Comparison of ENCODE assay signal across 8 cellular contexts in genomic region chr17:83053779-83054451, GRCh38. TPM values are rescaled to one million over a fixed set of nuclear protein-coding genes. Genes with fewer than 3 reads are reported as not detected.
DNase-seq lines count a peak whose midpoint lies in the region; ATAC-seq, FAIRE-seq and TF ChIP-seq lines count a peak whose summit lies in the region.

No MANE protein-coding gene starts in this region.

- POLR2A ChIA-PET in GM12878 (lab: Charles Lee), result no interaction called here

- H4K20me1 ChIP-seq in GM12878 (ENCODE audit: control insufficient read depth, insufficient read depth), result no peaks in the 10 kb centered on the region

- H3K9me3 ChIP-seq in GM12878 (replicated peaks; ENCODE audit: control insufficient read depth, insufficient read depth, low read length) (no peaks in the 10 kb centered on the region), mucosa of descending colon (no peaks in the 10 kb centered on the region)

- no peak for TF ChIP-seq EP300 in GM12878 (IDR thresholded peaks at IDR 0.05; ENCODE audit: borderline replicate concordance in 1 of 2, control insufficient read depth in 1 of 2, low read depth in 2 of 2, low read length in 2 of 2)

- H3K27ac ChIP-seq in GM12878 (ENCODE audit: control insufficient read depth, insufficient read depth), result no peak overlapping the region
- peak overlapping the region; percentile 54 for H3K27ac ChIP-seq in urinary bladder (ENCODE audit: low read depth)

- no peaks in the 10 kb centered on the region; the same call in none of the 2 replicates for H3K4me1 ChIP-seq in GM12878 (ENCODE audit: control insufficient read depth, insufficient read depth, low read length)
- peaks cover 4% of the 10 kb centered on the region for H3K4me1 ChIP-seq in mucosa of descending colon (ENCODE audit: low read depth)
- H3K4me1 ChIP-seq in urinary bladder (ENCODE audit: insufficient read depth), result peaks cover 2% of the 10 kb centered on the region

- TF ChIP-seq POLR2A in GM12878 (IDR thresholded peaks at IDR 0.05; ENCODE audit: low read depth, low read length), result no peak

- in situ Hi-C loops in GM12878 (cut with MboI), result no loop called here

- no peak overlapping the region for H3K4me3 ChIP-seq in GM12878
- no peak overlapping the region for H3K4me3 ChIP-seq in mucosa of descending colon
- no peak overlapping the region for H3K4me3 ChIP-seq in urinary bladder (ENCODE audit: low read depth, low read length)

- RAD21 ChIA-PET in GM12878 (lab: Charles Lee; ENCODE audit: unreplicated experiment), result no interaction called here

- no peak for FAIRE-seq in GM12878 (lab: Jason Lieb, UNC)

- H3K36me3 ChIP-seq in GM12878 (ENCODE audit: control insufficient read depth in 2 of 2, insufficient read depth in 2 of 2, low read length in 1 of 2) (no peaks in the 10 kb centered on the region), mucosa of descending colon (ENCODE audit: low read depth) (no peaks in the 10 kb centered on the region), urinary bladder (ENCODE audit: insufficient read depth) (no peaks in the 10 kb centered on the region)

- no peak overlapping the region; the same call in 1 of the 2 replicates for H2AFZ ChIP-seq in GM12878 (ENCODE audit: control insufficient read depth, low read depth, low read length)

- no peaks in the 10 kb centered on the region for H3K79me2 ChIP-seq in GM12878 (ENCODE audit: control insufficient read depth, insufficient read depth, low read length)

- no peak for TF ChIP-seq CTCF in GM12878 (IDR thresholded peaks at IDR 0.05 in 2 of 3, conservative IDR thresholded peaks at IDR 0.05 in 1 of 3; ENCODE audit: control insufficient read depth in 2 of 3, extremely low read depth in 1 of 3, insufficient read depth in 1 of 3, low read depth in 3 of 3, low read length in 3 of 3)
- no peak for TF ChIP-seq CTCF in mucosa of descending colon (IDR thresholded peaks at IDR 0.05)

- ATAC-seq in GM12878 (no peak), mucosa of descending colon (no peak), GM18858 (IDR thresholded peaks at IDR 0.05; ENCODE audit: unreplicated experiment) (no peak), GM18907 (IDR thresholded peaks at IDR 0.05; ENCODE audit: unreplicated experiment) (no peak)

- 36% methylated on average over 13 of the region's 13 CpGs for WGBS in GM12878 (ENCODE audit: insufficient coverage, insufficient replicate concordance, low lambda C conversion rate, missing lambda C conversion rate)
- 79% methylated on average over 13 of the region's 13 CpGs for WGBS in urinary bladder

- no peak for TF ChIP-seq RAD21 in GM12878 (IDR thresholded peaks at IDR 0.05; ENCODE audit: insufficient read depth, low read depth, low read length)

- H3K27me3 ChIP-seq in GM12878 (replicated peaks in 1 of 2; ENCODE audit: control insufficient read depth in 2 of 2, insufficient read depth in 2 of 2, low read length in 1 of 2), result no peaks in the 10 kb centered on the region

- H3K9ac ChIP-seq in GM12878 (ENCODE audit: control insufficient read depth, insufficient read depth, low read length), result no peak overlapping the region

- BruUV-seq in GM12878 (replicated peaks; lab: Mats Ljungman, UMichigan), result no TSS peak

- no peak overlapping the region for H3K4me2 ChIP-seq in GM12878 (ENCODE audit: control insufficient read depth, insufficient read depth)

- CTCF ChIA-PET in GM12878 (lab: Yijun Ruan, JAX), result interaction anchor here (0.6 kb wide), 1 partner anchor 219 kb away, joined by 3 read pairs; no protein-coding TSS in a partner anchor

- intact Hi-C loops in GM12878 (cut with micrococcal nuclease; ENCODE audit: unreplicated experiment) (no loop called here), mucosa of descending colon (cut with DNase I, micrococcal nuclease) (no loop called here)

- SMC1A ChIA-PET in GM12878 (lab: Charles Lee; ENCODE audit: uncharacterized antibody, unreplicated experiment), result no interaction called here

- DNase-seq in activated gamma-delta T cell treated with Interleukin-2 at 50 U/mL for 16 hours, result peak; percentile 34
- no peak for DNase-seq in activated gamma-delta T cell (lab: John Stamatoyannopoulos, UW)
- no peak for DNase-seq in GM12878 (ENCODE audit: low read depth, low spot score)
- peak in 2 of 3 donors; percentile 38 to 48 for DNase-seq in mucosa of descending colon
- DNase-seq in NCI-H446 (lab: John Stamatoyannopoulos, UW), result no peak

TF ChIP-seq in GM12878, 131 proteins besides CTCF, POLR2A, EP300 and RAD21 (continues in another document):
- TF ChIP-seq DPF2 (IDR thresholded peaks at IDR 0.05), result no peak
- no peak for TF ChIP-seq NFIC (IDR thresholded peaks at IDR 0.05; ENCODE audit: low read depth, low read length)
- no peak for TF ChIP-seq SREBF1 (IDR thresholded peaks at IDR 0.05; ENCODE audit: low read length)
- no peak for TF ChIP-seq MYC (IDR thresholded peaks at IDR 0.05; ENCODE audit: insufficient read depth, insufficient read length, insufficient replicate concordance, low read length, severe bottlenecking)
- TF ChIP-seq BRCA1 (IDR thresholded peaks at IDR 0.05; ENCODE audit: low read depth, low read length), result no peak
- 0 out of 2 replicates have a peak, but pooled peaks have one; percentile 22 for TF ChIP-seq NR2F1 (conservative IDR thresholded peaks at IDR 0.05)
- TF ChIP-seq ETV6 (conservative IDR thresholded peaks at IDR 0.05 in 1 of 2, IDR thresholded peaks at IDR 0.05 in 1 of 2; ENCODE audit: borderline replicate concordance in 1 of 2, low read depth in 1 of 2), result no peak
- no peak for TF ChIP-seq IKZF2 (IDR thresholded peaks at IDR 0.05)
- TF ChIP-seq SRF (IDR thresholded peaks at IDR 0.05; ENCODE audit: low read depth in 2 of 2, low read length in 2 of 2), result no peak
- peak; percentile 33 for TF ChIP-seq USF1 (IDR thresholded peaks at IDR 0.05; ENCODE audit: borderline replicate concordance, extremely low read length, insufficient read depth, low read depth, low read length)
- TF ChIP-seq MEF2B (IDR thresholded peaks at IDR 0.05; ENCODE audit: partially characterized antibody, poor library complexity, severe bottlenecking), result no peak
- TF ChIP-seq NR2C2 (IDR thresholded peaks at IDR 0.05; ENCODE audit: borderline replicate concordance, control insufficient read depth, insufficient read length, low read depth), result no peak
- TF ChIP-seq RELB (IDR thresholded peaks at IDR 0.05; ENCODE audit: low read depth), result no peak
- TF ChIP-seq SPI1 (IDR thresholded peaks at IDR 0.05; ENCODE audit: borderline replicate concordance, insufficient read depth, low read depth, low read length), result peak; percentile 71; the same call in 1 of the 2 replicates
- peak; percentile 45; the same call in 1 of the 2 replicates for TF ChIP-seq CREB1 (IDR thresholded peaks at IDR 0.05; ENCODE audit: low read depth)

RNA-seq across cellular contexts. Expression of gene METRNL, which starts 25.5 kb away (rescaled TPM):
- 0.58 and 0.81 TPM in 2 replicates for total RNA-seq in GM12878 (2013; cell fraction: nucleolus; rRNA removed)
- total RNA-seq in GM12878 (2014; rRNA removed), result 2.5 and 3.7 TPM in 2 replicates
- total RNA-seq in GM12878 (2014; rRNA removed; fragmentation: Illumina TruSeq; extraction: Trizol), result 0.69 and 0.72 TPM in 2 replicates
- 3.5 TPM in 2 replicates for total RNA-seq in GM12878 (2021)
- polyA plus RNA-seq in GM12878 (2011; ENCODE audit: low read depth), result 0.91 TPM
- polyA plus RNA-seq in GM12878 (2011; rRNA removed), result 0.19 and 0.20 TPM in 2 replicates
- polyA plus RNA-seq in GM12878 (2011; cell fraction: cytosol; rRNA removed), result 1.5 and 2.0 TPM in 2 replicates
- polyA plus RNA-seq in GM12878 (2011; cell fraction: nucleus; rRNA removed), result 1.3 and 1.4 TPM in 2 replicates
- 3.2 and 3.4 TPM in 2 replicates for polyA plus RNA-seq in GM12878 (2012)
- 0.25 TPM in 1 of 2 replicates, not detected in the other for polyA plus RNA-seq in GM12878 (2014; fragmentation: Illumina TruSeq; extraction: Trizol)
- polyA plus RNA-seq in GM12878 (2014; fragmentation: Nextera tagmentation; extraction: Ambion mirVana), result under 1 TPM; 0.05 TPM
- polyA plus RNA-seq in GM12878 (2014; rRNA removed), result 2.2 and 2.7 TPM in 2 replicates
- polyA plus RNA-seq in GM12878 (2016; fragmentation: Nextera tagmentation; extraction: Ambion mirVana), result not detected
- 0.88 and 1.3 TPM in 2 replicates for polyA minus RNA-seq in GM12878 (2011; rRNA and poly(A)+ RNA removed)
- 1.2 and 2.6 TPM in 2 replicates for polyA minus RNA-seq in GM12878 (2011; cell fraction: cytosol; rRNA and poly(A)+ RNA removed)
- polyA minus RNA-seq in GM12878 (2011; cell fraction: nucleus; rRNA and poly(A)+ RNA removed), result 0.24 and 1.6 TPM in 2 replicates
- total RNA-seq in mucosa of descending colon, result 100 to 1,000 TPM in 2 of 3 donors, 10 to 100 TPM in 1; 78.6 to 134 (median 116) TPM
- 37.7 TPM for total RNA-seq in urinary bladder
- 118 TPM for polyA plus RNA-seq in urinary bladder

Comparison
In these comparisons a context has a peak if more than half of its experiments do, and no peak if none do; other contexts are left out.
1. DNase-seq: peak in activated gamma-delta T cell treated with Interleukin-2 at 50 U/mL for 16 hours (single experiment) and mucosa of descending colon (2 of 3); none in activated gamma-delta T cell (single experiment), GM12878 (single experiment) and NCI-H446 (0 of 2).